Comparison of ENCODE assay signal across 2 cellular contexts in genomic region chr14:65833256-65833880, GRCh38.
TF ChIP-seq lines count a peak whose summit lies in the region.

No MANE protein-coding gene starts in this region.

TF ChIP-seq in GM23338, 12 proteins besides CTCF, POLR2A, EP300 and RAD21:
- TF ChIP-seq ZNF114 (CRISPR knock-in tag; IDR thresholded peaks at IDR 0.05) (no peak), ZNF331 (CRISPR knock-in tag; IDR thresholded peaks at IDR 0.05; ENCODE audit: low read depth) (no peak), EZH2phosphoT487 (IDR thresholded peaks at IDR 0.05; ENCODE audit: unreplicated experiment) (no peak), NANOG (IDR thresholded peaks at IDR 0.05; ENCODE audit: borderline replicate concordance) (no peak), STAT1 (IDR thresholded peaks at IDR 0.05; ENCODE audit: unreplicated experiment) (no peak), POLR2AphosphoS5 (IDR thresholded peaks at IDR 0.05; ENCODE audit: low read depth) (no peak), CREB1 (CRISPR knock-in tag; IDR thresholded peaks at IDR 0.05; ENCODE audit: low read depth) (no peak), EZH2 (IDR thresholded peaks at IDR 0.05; ENCODE audit: low read depth, unreplicated experiment) (no peak), ZNF462 (CRISPR knock-in tag; IDR thresholded peaks at IDR 0.05) (no peak), ETS1 (IDR thresholded peaks at IDR 0.05) (no peak), JUNB (IDR thresholded peaks at IDR 0.05; ENCODE audit: unreplicated experiment) (no peak), REST (IDR thresholded peaks at IDR 0.05; ENCODE audit: unreplicated experiment) (no peak)

TF ChIP-seq in H1, 55 proteins besides CTCF, POLR2A, EP300 and RAD21:
- TF ChIP-seq SP4 (IDR thresholded peaks at IDR 0.05; ENCODE audit: low read length) (no peak), TBP (IDR thresholded peaks at IDR 0.05; ENCODE audit: low read depth, low read length) (no peak)
